Comparison of ENCODE assay signal across 11 cellular contexts in the genomic region with DNA sequence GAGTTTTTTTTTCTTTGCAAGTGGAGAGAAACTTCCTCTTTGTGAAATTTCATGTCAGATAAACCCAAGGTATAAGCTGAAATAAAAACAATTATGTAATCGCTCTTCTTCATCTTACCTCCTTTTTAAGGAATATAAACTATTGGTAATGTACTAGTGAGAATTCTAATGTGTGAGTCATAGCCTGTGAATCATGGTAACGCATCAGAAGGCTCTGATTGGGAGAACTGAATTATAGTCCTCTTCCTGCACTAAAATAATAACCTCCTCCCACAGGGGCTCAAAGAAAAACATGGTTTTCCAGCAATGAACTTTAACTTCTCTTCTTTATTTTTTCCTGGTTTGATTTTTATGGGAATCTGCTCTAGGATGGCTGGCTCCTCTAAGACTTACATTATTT. TPM values are rescaled to one million over a fixed set of nuclear protein-coding genes. Genes with fewer than 3 reads are reported as not detected.
A peak's percentile ranks its signal among the peaks of the same experiment; 100 is the strongest.
DNase-seq lines count a peak whose midpoint lies in the region; ATAC-seq and TF ChIP-seq lines count a peak whose summit lies in the region.
"Had no signal": no experiment of that assay in that cellular context is flagged by ENCODE, and none has a peak within 500 bp of the region (broad histone marks: within the 10 kb centered on the region; RNA-seq: fewer than 3 reads in every experiment).

No MANE protein-coding gene starts in this region.

- no peak for TF ChIP-seq CTCF in IMR-90 (conservative IDR thresholded peaks at IDR 0.05; ENCODE audit: low read depth, low read length)

- peaks cover 1% of the 10 kb centered on the region; the same call in 1 of the 2 replicates for H3K27me3 ChIP-seq in IMR-90 (ENCODE audit: control insufficient read depth, insufficient read depth, low read length)

- no peaks in the 10 kb centered on the region for H3K9me3 Mint-ChIP-seq in T-cell

- no peak for TF ChIP-seq RAD21 in IMR-90 (IDR thresholded peaks at IDR 0.05; ENCODE audit: low read length)

- H3K9me1 ChIP-seq in IMR-90 (ENCODE audit: insufficient read depth, low read length): peaks cover 3% of the 10 kb centered on the region; the same call in 1 of the 2 replicates

- intact Hi-C loops in IMR-90 (cut with micrococcal nuclease): no loop called here

- no peak overlapping the region for H2AK5ac ChIP-seq in IMR-90 (ENCODE audit: low read depth, low read length)

- peaks cover 2% of the 10 kb centered on the region for H3K9me3 ChIP-seq in IMR-90 (ENCODE audit: control insufficient read depth, insufficient read depth, low read length)

- no peak overlapping the region for H4K91ac ChIP-seq in IMR-90 (ENCODE audit: insufficient read depth, low read depth, low read length)

- no peak overlapping the region for H4K5ac ChIP-seq in IMR-90 (ENCODE audit: low read depth, low read length)

- H3K36me3 Mint-ChIP-seq in T-cell: no peaks in the 10 kb centered on the region

- no peak overlapping the region for H3K23ac ChIP-seq in IMR-90 (ENCODE audit: low read depth, low read length)

- BruUV-seq in IMR-90 (replicated peaks; lab: Mats Ljungman, UMichigan): no TSS peak

- CTCF ChIA-PET in IMR-90 (lab: Yijun Ruan, JAX): interaction anchor here (0.6 kb wide), 1 partner anchor 117 kb away, joined by 3 read pairs; no protein-coding TSS in a partner anchor
- CTCF ChIA-PET in T-cell (lab: Charles Lee): no interaction called here

- POLR2A ChIA-PET in IMR-90 (lab: Charles Lee; ENCODE audit: unreplicated experiment) (no interaction called here), T-cell (lab: Charles Lee) (no interaction called here)

- no peak overlapping the region for H2BK5ac ChIP-seq in IMR-90 (ENCODE audit: low read depth, low read length, poor library complexity, severe bottlenecking)

- H3K4me2 ChIP-seq in IMR-90 (ENCODE audit: low read depth, low read length): no peak overlapping the region

- H2BK120ac ChIP-seq in IMR-90 (ENCODE audit: low read depth, low read length): no peak overlapping the region

- H3K14ac ChIP-seq in IMR-90 (replicated peaks; ENCODE audit: low read depth, low read length): 0 out of 2 replicates have a peak overlapping the region, but pooled peaks have one; percentile 35

- no peak overlapping the region for H3K27ac Mint-ChIP-seq in T-cell

- dilution Hi-C loops in IMR-90 (cut with HindIII; ENCODE audit: low sequenced_read_pairs, unreplicated experiment): no loop called here

- no peaks in the 10 kb centered on the region for H3K27me3 Mint-ChIP-seq in T-cell

- no peak overlapping the region for H2BK15ac ChIP-seq in IMR-90 (ENCODE audit: low read depth, low read length)

- no peak overlapping the region for H3K27ac ChIP-seq in IMR-90 (ENCODE audit: insufficient read depth, low read length)

- no peak overlapping the region for H3K9ac ChIP-seq in IMR-90 (ENCODE audit: low read depth, low read length)

- H3K4me1 Mint-ChIP-seq in T-cell: no peaks in the 10 kb centered on the region

- no peaks in the 10 kb centered on the region for H3K79me1 ChIP-seq in IMR-90 (ENCODE audit: low read depth in 1 of 2, low read length in 2 of 2)

- H3K4ac ChIP-seq in IMR-90 (ENCODE audit: low read depth, low read length): no peak overlapping the region

- H2BK20ac ChIP-seq in IMR-90 (ENCODE audit: low read depth, low read length): no peak overlapping the region

- H3K36me3 ChIP-seq in IMR-90 (ENCODE audit: control insufficient read depth, insufficient read depth, low read length): no peaks in the 10 kb centered on the region

- no peak overlapping the region for H2AK9ac ChIP-seq in IMR-90 (replicated peaks; ENCODE audit: low read depth, low read length, poor library complexity)

- H4K20me1 ChIP-seq in IMR-90 (ENCODE audit: insufficient read depth, low read length): no peaks in the 10 kb centered on the region

- DNase-seq in AG08396 (ENCODE audit: low spot score) (peak; percentile 83), IMR-90 (peak; percentile 91), amniotic epithelial cell (ENCODE audit: low read depth) (peak; percentile 75), hepatic stellate cell (ENCODE audit: low spot score) (peak; percentile 77), NCI-H128 (lab: John Stamatoyannopoulos, UW; ENCODE audit: unreplicated experiment) (no peak), T-cell (no peak)
- DNase-seq: Caco-2; effector CD8-positive, alpha-beta T cell; left cardiac atrium had no signal

- no CpG with 5 or more reads among the region's 2 CpGs for WGBS in IMR-90 (ENCODE audit: extremely low coverage in 2 of 2, insufficient read length in 1 of 2), 2 experiments

- H2AFZ ChIP-seq in IMR-90 (replicated peaks; ENCODE audit: low read length, poor library complexity): no peak overlapping the region

- H3K4me1 ChIP-seq in IMR-90 (ENCODE audit: control insufficient read depth, insufficient read depth, low read length): peaks cover 3% of the 10 kb centered on the region; the same call in 1 of the 2 replicates
- H3K4me1 ChIP-seq: Caco-2 had no signal

- no peak overlapping the region for H3K4me3 ChIP-seq in IMR-90 (ENCODE audit: insufficient read depth, low read depth, low read length)

- no peak overlapping the region for H3K18ac ChIP-seq in IMR-90 (ENCODE audit: low read depth, low read length)

- TF ChIP-seq POLR2A in IMR-90 (IDR thresholded peaks at IDR 0.05; ENCODE audit: low read depth, low read length): no peak

- no peak overlapping the region for H3K4me3 Mint-ChIP-seq in T-cell

- ATAC-seq in IMR-90 (ENCODE audit: low read depth) (peak; percentile 95), GM18870 (IDR thresholded peaks at IDR 0.05; ENCODE audit: unreplicated experiment) (no peak), HG03439 (IDR thresholded peaks at IDR 0.05; ENCODE audit: unreplicated experiment) (no peak), T-cell (replicated peaks in 1 of 4) (no peak)

- in situ Hi-C loops in IMR-90 (cut with MboI; ENCODE audit: low sequenced_read_pairs): no loop called here

- no peak overlapping the region for H3K56ac ChIP-seq in IMR-90 (ENCODE audit: extremely low read depth, insufficient read depth, low read length)

- peak overlapping the region in 1 of 2 experiments; percentile 31; a peak in 1 of 4 replicates for H4K8ac ChIP-seq in IMR-90 (ENCODE audit: low read depth in 2 of 2, low read length in 2 of 2)

TF ChIP-seq in IMR-90, 13 proteins besides CTCF, POLR2A, EP300 and RAD21:
- TF ChIP-seq MAFK (IDR thresholded peaks at IDR 0.05; ENCODE audit: low read depth, low read length): no peak
- TF ChIP-seq FOS (IDR thresholded peaks at IDR 0.05; ENCODE audit: low read depth, low read length): peak; percentile 92
- 0 out of 2 replicates have a peak, but pooled peaks have one; percentile 22 for TF ChIP-seq BHLHE40 (IDR thresholded peaks at IDR 0.05; ENCODE audit: low read depth, low read length)
- no peak for TF ChIP-seq CHD1 (IDR thresholded peaks at IDR 0.05; ENCODE audit: low read depth, low read length)
- peak; percentile 6; the same call in 1 of the 2 replicates for TF ChIP-seq CEBPB (IDR thresholded peaks at IDR 0.05; ENCODE audit: low read depth, low read length)
TF ChIP-seq in IMR-90: peak in this region for 3.

RNA-seq across cellular contexts. Expression of a gene that starts 57.1 kb away (rescaled TPM):
- 13.3 and 26.9 TPM in 2 replicates for total RNA-seq in IMR-90 (2012; rRNA removed)
- polyA plus RNA-seq in IMR-90 (2012; rRNA removed): 27.0 and 27.5 TPM in 2 replicates
- polyA plus RNA-seq in IMR-90 (2012; cell fraction: cytosol; rRNA removed): 4.6 and 8.8 TPM in 2 replicates
- 1.7 and 15.7 TPM in 2 replicates for polyA plus RNA-seq in IMR-90 (2012; cell fraction: nucleus; rRNA removed; ENCODE audit: low replicate concordance)
- 10 to 100 TPM; 17.0 to 32.0 (median 27.5) TPM for total RNA-seq in T-cell

Comparison
In these comparisons a context has a peak if more than half of its experiments do, and no peak if none do; other contexts are left out.
1. DNase-seq: peak in AG08396 (single experiment), IMR-90 (single experiment), amniotic epithelial cell (single experiment) and hepatic stellate cell (single experiment); none in NCI-H128 (single experiment) and T-cell (0 of 34).